Comparison of ENCODE assay signal across 8 cellular contexts in genomic region chr12:21502164-21502496, GRCh38. TPM values are rescaled to one million over a fixed set of nuclear protein-coding genes. Genes with fewer than 3 reads are reported as not detected.
DNase-seq lines count a peak whose midpoint lies in the region; ATAC-seq, FAIRE-seq and TF ChIP-seq lines count a peak whose summit lies in the region.

No MANE protein-coding gene starts in this region.

- TF ChIP-seq POLR2A in K562 (conservative IDR thresholded peaks at IDR 0.05): no peak

- H3K9me1 ChIP-seq in K562 (ENCODE audit: control insufficient read depth, insufficient read depth, low read length): no peaks in the 10 kb centered on the region

- 0% methylated on average over 8 of the region's 14 CpGs for whole genome bisulfite sequencing in K562 (ENCODE audit: insufficient coverage, low coverage, missing lambda C conversion rate)

- no peak overlapping the region for H3K4me3 Mint-ChIP-seq in CD8-positive, alpha-beta memory T cell

- peaks cover 18% of the 10 kb centered on the region for H3K36me3 ChIP-seq in CD8-positive, alpha-beta memory T cell (ENCODE audit: insufficient read depth, low read length)
- H3K36me3 ChIP-seq in K562 (ENCODE audit: control insufficient read depth, insufficient read depth, low read length): peaks cover 14% of the 10 kb centered on the region; the same call in 2 of the 3 replicates

- H3K4me1 Mint-ChIP-seq in CD8-positive, alpha-beta memory T cell: peaks cover 42 to 64% (median 45%) of the 10 kb centered on the region in 3 donors

- H3K79me2 ChIP-seq in K562 (ENCODE audit: control insufficient read depth, insufficient read depth, low read length): peaks cover 61% of the 10 kb centered on the region

- no peak for TF ChIP-seq RAD21 in K562 (CRISPR knock-in tag; conservative IDR thresholded peaks at IDR 0.05 in 1 of 2, IDR thresholded peaks at IDR 0.05 in 1 of 2)

- 0 out of 2 replicates have a peak, but pooled peaks cover 3% of the 10 kb centered on the region for H4K20me1 ChIP-seq in K562 (replicated peaks; ENCODE audit: control insufficient read depth, insufficient read depth, low read length)

- peak overlapping the region; percentile 80 for H3K27ac ChIP-seq in CD8-positive, alpha-beta memory T cell (ENCODE audit: low read depth, low read length)
- H3K27ac ChIP-seq in K562 (ENCODE audit: extremely low read depth, low read depth, low read length): peak overlapping the region; percentile 92

- no peak for TF ChIP-seq EP300 in K562 (IDR thresholded peaks at IDR 0.05; ENCODE audit: low read length)

- peaks cover 56% of the 10 kb centered on the region for H3K4me1 ChIP-seq in CD8-positive, alpha-beta memory T cell (ENCODE audit: insufficient read depth, low read length)
- H3K4me1 ChIP-seq in K562 (replicated peaks in 1 of 2; ENCODE audit: control insufficient read depth in 2 of 2, insufficient read depth in 2 of 2, low read length in 2 of 2): peaks cover 0 to 13% of the 10 kb centered on the region in 2 experiments; a peak in 2 of 5 replicates

- no peak overlapping the region for H3K27ac Mint-ChIP-seq in CD8-positive, alpha-beta memory T cell

- in situ Hi-C loops in K562 (cut with MboI): no loop called here

- BruUV-seq in K562 (replicated peaks; lab: Mats Ljungman, UMichigan): no TSS peak

- peak; percentile 5 for ATAC-seq in GM21576 (IDR thresholded peaks at IDR 0.05; ENCODE audit: unreplicated experiment)
- peak; percentile 54 for ATAC-seq in K562
- peak; percentile 19 for ATAC-seq in left colon
- ATAC-seq in GM18519 (IDR thresholded peaks at IDR 0.05; ENCODE audit: low FRiP score, unreplicated experiment): no peak
- ATAC-seq in HG02852 (IDR thresholded peaks at IDR 0.05; ENCODE audit: unreplicated experiment): no peak

- H3K9me3 ChIP-seq in CD8-positive, alpha-beta memory T cell (ENCODE audit: low read length): no peaks in the 10 kb centered on the region
- no peaks in the 10 kb centered on the region for H3K9me3 ChIP-seq in K562 (replicated peaks; ENCODE audit: control insufficient read depth, insufficient read depth, low read depth, low read length)

- H2AFZ ChIP-seq in K562 (ENCODE audit: low read depth, low read length): peak overlapping the region; percentile 85

- intact Hi-C loops in K562 (cut with micrococcal nuclease): loop anchor here (5.0 to 10.0 kb wide), 2 partner anchors 153 to 175 kb away; partner anchors contain the start of gene LDHB
- intact Hi-C loops in left colon (cut with DNase I, micrococcal nuclease): loop anchor here in 1 of 2 donors (10.0 kb wide), 1 partner anchor 67 kb away; the partner anchor contains the start of gene PYROXD1

- peak overlapping the region; percentile 92 for H3K4me3 ChIP-seq in CD8-positive, alpha-beta memory T cell (ENCODE audit: low read length)
- peak overlapping the region; percentile 100 for H3K4me3 ChIP-seq in K562

- H3K27me3 ChIP-seq in CD8-positive, alpha-beta memory T cell (ENCODE audit: insufficient read depth, low read length, poor library complexity, severe bottlenecking): no peaks in the 10 kb centered on the region
- H3K27me3 ChIP-seq in K562 (ENCODE audit: control insufficient read depth in 2 of 2, insufficient read depth in 2 of 2, low read length in 2 of 2): no peaks in the 10 kb centered on the region

- POLR2A ChIA-PET in CD8-positive, alpha-beta memory T cell (lab: Charles Lee): interaction anchor here (0.6 to 2.6 kb wide), 8 partner anchors 10 to 178 kb away, joined by 3 to 17 read pairs (median 4); partner anchors contain the start of genes LDHB, PYROXD1 and SPX
- POLR2A ChIA-PET in K562 (lab: Yijun Ruan, JAX): interaction anchor here (0.8 to 2.3 kb wide), 4 partner anchors 9 to 189 kb away, joined by 3 to 12 read pairs (median 4); no protein-coding TSS in a partner anchor

- CTCF ChIA-PET in CD8-positive, alpha-beta memory T cell (lab: Charles Lee): interaction anchor here (0.7 to 1.4 kb wide), 4 partner anchors 27 to 206 kb away, joined by 3 to 4 read pairs (median 3); partner anchors contain the start of gene LDHB
- CTCF ChIA-PET in K562 (lab: Yijun Ruan, JAX; ENCODE audit: low intra/inter-chr PET ratio): no interaction called here

- peak in 1 of 5 donors; percentile 27 for DNase-seq in CD8-positive, alpha-beta memory T cell
- DNase-seq in NCI-H69 (lab: John Stamatoyannopoulos, UW) (peak; percentile 45), K562 (ENCODE audit: extremely low read depth in 1 of 4, low spot score in 3 of 4) (peak in 2 of 4 experiments; percentile 11 to 34), left colon (no peak)
- peak; percentile 1 for DNase-seq in stimulated activated CD8-positive, alpha-beta memory T cell treated with anti-CD3 and anti-CD28 coated beads, Interleukin-7, amount 100 ng/mL, for 24 hours (ENCODE audit: low read depth)

- H3K27me3 Mint-ChIP-seq in CD8-positive, alpha-beta memory T cell: no peaks in the 10 kb centered on the region

- H3K4me2 ChIP-seq in K562 (ENCODE audit: insufficient read depth, low read length): peak overlapping the region; percentile 89

- no peak for TF ChIP-seq CTCF in K562 (IDR thresholded peaks at IDR 0.05 in 2 of 3, conservative IDR thresholded peaks at IDR 0.05 in 1 of 3; ENCODE audit: insufficient read depth in 2 of 3, low read depth in 1 of 3, low read length in 3 of 3)

- H3K9ac ChIP-seq in K562 (ENCODE audit: insufficient read depth in 1 of 2, low read depth in 2 of 2, low read length in 2 of 2): peak overlapping the region; percentile 96 to 98

- H3K9me3 Mint-ChIP-seq in CD8-positive, alpha-beta memory T cell: no peaks in the 10 kb centered on the region

- peaks cover 4 to 33% (median 7%) of the 10 kb centered on the region in 3 donors for H3K36me3 Mint-ChIP-seq in CD8-positive, alpha-beta memory T cell

- FAIRE-seq in K562 (lab: Jason Lieb, UNC): no peak

RNA-seq across cellular contexts. Expression of gene GOLT1B, which starts 0.5 kb away (rescaled TPM):
- total RNA-seq in CD8-positive, alpha-beta memory T cell: 10 to 100 TPM; 48.1 to 52.3 TPM
- 25.8 TPM for polyA plus RNA-seq in CD8-positive, alpha-beta memory T cell
- 17.7 and 49.9 TPM in 2 replicates for total RNA-seq in K562 (2011; cell fraction: chromatin; rRNA removed; ENCODE audit: low replicate concordance)
- 12.3 and 64.0 TPM in 2 replicates for total RNA-seq in K562 (2011; cell fraction: nucleolus; rRNA removed)
- total RNA-seq in K562 (2011; cell fraction: nucleoplasm; rRNA removed): 23.7 and 48.0 TPM in 2 replicates
- 9.4 and 10.1 TPM in 2 replicates for total RNA-seq in K562 (2014; rRNA removed)
- total RNA-seq in K562 (2014; rRNA removed; fragmentation: Illumina TruSeq; extraction: Trizol): 31.5 and 35.8 TPM in 2 replicates
- total RNA-seq in K562 (2015; rRNA removed; fragmentation: Illumina TruSeq; extraction: Trizol): 24.9 and 27.7 TPM in 2 replicates
- total RNA-seq in K562 (2021): 20.1 and 24.5 TPM in 2 replicates
- polyA plus RNA-seq in K562 (2011; rRNA removed): 25.4 and 26.3 TPM in 2 replicates
- 2.0 and 9.5 TPM in 2 replicates for polyA plus RNA-seq in K562 (2011; cell fraction: cytosol; rRNA removed)
- polyA plus RNA-seq in K562 (2011; cell fraction: nucleus; rRNA removed): 20.9 and 46.8 TPM in 2 replicates
- 20.0 and 21.1 TPM in 2 replicates for polyA plus RNA-seq in K562 (2012)
- 22.8 and 26.7 TPM in 2 replicates for polyA plus RNA-seq in K562 (2014; fragmentation: Illumina TruSeq; extraction: Trizol)
- 10 to 100 TPM; 46.5 to 66.1 TPM for polyA plus RNA-seq in K562 (2014; fragmentation: Nextera tagmentation; extraction: Ambion mirVana)
- 16.4 and 20.3 TPM in 2 replicates for polyA plus RNA-seq in K562 (2014; rRNA removed)
- polyA minus RNA-seq in K562 (2011; rRNA and poly(A)+ RNA removed): 13.6 and 18.4 TPM in 2 replicates
- polyA minus RNA-seq in K562 (2011; cell fraction: cytosol; rRNA and poly(A)+ RNA removed): 15.2 and 19.9 TPM in 2 replicates
- 7.4 and 17.7 TPM in 2 replicates for polyA minus RNA-seq in K562 (2011; cell fraction: nucleus; rRNA and poly(A)+ RNA removed)
- total RNA-seq in left colon: 10 to 100 TPM; 18.6 to 23.3 TPM

RNA-seq across cellular contexts. Expression of gene RECQL, which starts 0.7 kb away (rescaled TPM):
- 100 to 1,000 TPM in 1 of 2 experiments, 10 to 100 TPM in 1; 95.1 to 101 TPM for total RNA-seq in CD8-positive, alpha-beta memory T cell
- 87.3 TPM for polyA plus RNA-seq in CD8-positive, alpha-beta memory T cell
- total RNA-seq in K562 (2011; cell fraction: chromatin; rRNA removed; ENCODE audit: low replicate concordance): 6.6 and 14.4 TPM in 2 replicates
- total RNA-seq in K562 (2011; cell fraction: nucleolus; rRNA removed): 3.2 and 7.4 TPM in 2 replicates
- 7.9 and 8.4 TPM in 2 replicates for total RNA-seq in K562 (2011; cell fraction: nucleoplasm; rRNA removed)
- 20.6 and 22.2 TPM in 2 replicates for total RNA-seq in K562 (2014; rRNA removed)
- total RNA-seq in K562 (2014; rRNA removed; fragmentation: Illumina TruSeq; extraction: Trizol): 44.7 and 50.4 TPM in 2 replicates
- total RNA-seq in K562 (2015; rRNA removed; fragmentation: Illumina TruSeq; extraction: Trizol): 28.6 and 34.5 TPM in 2 replicates
- 22.8 and 23.3 TPM in 2 replicates for total RNA-seq in K562 (2021)
- 21.0 and 27.2 TPM in 2 replicates for polyA plus RNA-seq in K562 (2011; rRNA removed)
- 5.7 and 7.9 TPM in 2 replicates for polyA plus RNA-seq in K562 (2011; cell fraction: cytosol; rRNA removed)
- polyA plus RNA-seq in K562 (2011; cell fraction: nucleus; rRNA removed): 8.4 and 10.7 TPM in 2 replicates
- 22.3 and 23.0 TPM in 2 replicates for polyA plus RNA-seq in K562 (2012)
- 26.9 and 30.4 TPM in 2 replicates for polyA plus RNA-seq in K562 (2014; fragmentation: Illumina TruSeq; extraction: Trizol)
- polyA plus RNA-seq in K562 (2014; fragmentation: Nextera tagmentation; extraction: Ambion mirVana): 10 to 100 TPM; 28.5 to 33.7 TPM
- 21.2 and 25.4 TPM in 2 replicates for polyA plus RNA-seq in K562 (2014; rRNA removed)
- polyA minus RNA-seq in K562 (2011; rRNA and poly(A)+ RNA removed): 36.2 and 38.3 TPM in 2 replicates
- 16.8 and 17.5 TPM in 2 replicates for polyA minus RNA-seq in K562 (2011; cell fraction: cytosol; rRNA and poly(A)+ RNA removed)
- polyA minus RNA-seq in K562 (2011; cell fraction: nucleus; rRNA and poly(A)+ RNA removed): 8.2 and 18.0 TPM in 2 replicates
- total RNA-seq in left colon: 10 to 100 TPM; 11.5 to 11.7 TPM

RNA-seq across cellular contexts. Expression of gene SPX, which starts 24.0 kb away (rescaled TPM):
- under 1 TPM; 0.28 to 0.64 TPM for total RNA-seq in CD8-positive, alpha-beta memory T cell
- polyA plus RNA-seq in CD8-positive, alpha-beta memory T cell: not detected
- 0.14 TPM in 1 of 2 replicates, not detected in the other for total RNA-seq in K562 (2011; cell fraction: chromatin; rRNA removed; ENCODE audit: low replicate concordance)
- 0.13 TPM in 1 of 2 replicates, not detected in the other for total RNA-seq in K562 (2011; cell fraction: nucleolus; rRNA removed)
- not detected in 2 replicates for total RNA-seq in K562 (2011; cell fraction: nucleoplasm; rRNA removed)
- total RNA-seq in K562 (2014; rRNA removed) (0.23 TPM in 1 of 2 replicates, not detected in the other), K562 (2014; rRNA removed; fragmentation: Illumina TruSeq; extraction: Trizol) (0.11 and 0.13 TPM in 2 replicates), K562 (2015; rRNA removed; fragmentation: Illumina TruSeq; extraction: Trizol) (0.11 and 0.40 TPM in 2 replicates), K562 (2021) (0.11 TPM in 2 replicates), left colon (not detected)
- polyA plus RNA-seq in K562 (2011; rRNA removed) (0.05 and 0.14 TPM in 2 replicates), K562 (2014; fragmentation: Illumina TruSeq; extraction: Trizol) (0.06 TPM in 1 of 2 replicates, not detected in the other), K562 (2014; fragmentation: Nextera tagmentation; extraction: Ambion mirVana) (under 1 TPM; 0.10 to 0.21 TPM), K562 (2014; rRNA removed) (0.16 TPM in 1 of 2 replicates, not detected in the other)
- polyA plus RNA-seq in K562 (2011; cell fraction: cytosol; rRNA removed): 0.04 and 0.07 TPM in 2 replicates
- polyA plus RNA-seq in K562 (2011; cell fraction: nucleus; rRNA removed): 0.04 TPM in 1 of 2 replicates, not detected in the other
- polyA plus RNA-seq in K562 (2012): 0.05 and 5.1 TPM in 2 replicates
- polyA minus RNA-seq in K562 (2011; rRNA and poly(A)+ RNA removed): 0.04 TPM in 1 of 2 replicates, not detected in the other
- polyA minus RNA-seq in K562 (2011; cell fraction: cytosol; rRNA and poly(A)+ RNA removed): not detected in 2 replicates
- not detected in 2 replicates for polyA minus RNA-seq in K562 (2011; cell fraction: nucleus; rRNA and poly(A)+ RNA removed)

Comparison
In these comparisons a context has a peak if more than half of its experiments do, and no peak if none do; other contexts are left out.
1. DNase-seq: peak in NCI-H69 (single experiment) and stimulated activated CD8-positive, alpha-beta memory T cell treated with anti-CD3 and anti-CD28 coated beads, Interleukin-7, amount 100 ng/mL, for 24 hours (single experiment); none in left colon (0 of 2).
2. ATAC-seq: peak in GM21576 (single experiment), K562 (single experiment) and left colon (single experiment); none in GM18519 (single experiment) and HG02852 (single experiment).